Comparison of ENCODE assay signal across 8 cellular contexts in the genomic region with DNA sequence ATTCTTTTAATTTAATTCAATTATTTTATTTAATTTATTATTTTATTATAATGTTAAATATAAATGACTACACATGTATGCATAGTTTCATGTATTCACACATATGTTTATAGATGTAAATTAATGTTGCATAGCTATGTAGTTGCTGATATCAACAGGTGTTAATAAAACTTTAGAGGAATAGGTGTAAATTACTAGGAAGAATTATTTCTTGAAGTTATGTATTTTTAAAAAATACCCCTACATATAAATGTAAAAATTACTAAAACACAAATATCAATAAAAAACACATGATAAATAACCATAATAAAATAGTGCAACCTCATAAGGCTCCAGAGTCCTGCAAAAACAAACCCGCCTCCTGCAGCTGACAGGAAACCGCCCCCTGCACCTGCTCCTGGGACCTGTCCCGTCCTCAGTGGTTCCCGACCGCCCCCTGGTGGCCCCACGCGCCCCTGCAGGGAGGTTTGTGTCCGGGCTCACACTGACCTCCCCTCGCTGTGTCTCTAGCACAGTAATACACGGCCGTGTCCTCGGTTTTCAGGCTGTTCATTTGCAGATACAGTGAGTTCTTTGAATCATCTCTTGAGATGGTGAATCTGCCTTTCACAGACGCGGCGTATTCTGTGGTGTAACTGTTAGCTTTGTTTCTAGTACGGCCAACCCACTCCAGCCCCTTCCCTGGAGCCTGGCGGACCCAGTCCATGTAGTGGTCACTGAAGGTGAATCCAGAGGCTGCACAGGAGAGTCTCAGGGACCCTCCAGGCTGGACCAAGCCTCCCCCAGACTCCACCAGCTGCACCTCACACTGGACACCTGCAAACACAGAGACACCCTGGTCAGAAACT.
DNase-seq lines count a peak whose midpoint lies in the region; ATAC-seq and TF ChIP-seq lines count a peak whose summit lies in the region.

No MANE protein-coding gene starts in this region.

- no peaks in the 10 kb centered on the region for H3K9me3 ChIP-seq in CD8-positive, alpha-beta memory T cell (ENCODE audit: low read length)
- H3K9me3 ChIP-seq in cardiac muscle cell (ENCODE audit: low read depth), result no peaks in the 10 kb centered on the region

- H3K27me3 Mint-ChIP-seq in CD8-positive, alpha-beta memory T cell, result peaks cover 11 to 40% of the 10 kb centered on the region in 2 donors

- H3K4me1 ChIP-seq in CD8-positive, alpha-beta memory T cell (ENCODE audit: insufficient read depth, low read length), result peaks cover 4% of the 10 kb centered on the region
- no peaks in the 10 kb centered on the region for H3K4me1 ChIP-seq in cardiac muscle cell (ENCODE audit: low read depth)

- peak; percentile 53 for ATAC-seq in HG02798 (IDR thresholded peaks at IDR 0.05; ENCODE audit: poor library complexity, unreplicated experiment)
- no peak for ATAC-seq in GM21390 (IDR thresholded peaks at IDR 0.05; ENCODE audit: unreplicated experiment)

- CTCF ChIA-PET in CD8-positive, alpha-beta memory T cell (lab: Charles Lee), result interaction anchor here (0.7 to 2.2 kb wide), 5 partner anchors 9 to 82 kb away, joined by 4 to 10 read pairs (median 7); no protein-coding TSS in a partner anchor

- H3K36me3 ChIP-seq in CD8-positive, alpha-beta memory T cell (ENCODE audit: insufficient read depth, low read length), result no peaks in the 10 kb centered on the region
- no peaks in the 10 kb centered on the region for H3K36me3 ChIP-seq in cardiac muscle cell

- no peak overlapping the region for H3K4me3 ChIP-seq in CD8-positive, alpha-beta memory T cell (ENCODE audit: low read length)
- no peak overlapping the region for H3K4me3 ChIP-seq in cardiac muscle cell

- H3K36me3 Mint-ChIP-seq in CD8-positive, alpha-beta memory T cell, result no peaks in the 10 kb centered on the region

- H3K9me3 Mint-ChIP-seq in CD8-positive, alpha-beta memory T cell, result no peaks in the 10 kb centered on the region

- no peak overlapping the region for H3K4me3 Mint-ChIP-seq in CD8-positive, alpha-beta memory T cell

- H3K4me1 Mint-ChIP-seq in CD8-positive, alpha-beta memory T cell, result peaks cover 6 to 12% (median 11%) of the 10 kb centered on the region in 3 donors

- H3K27ac ChIP-seq in CD8-positive, alpha-beta memory T cell (ENCODE audit: low read depth, low read length), result no peak overlapping the region
- H3K27ac ChIP-seq in cardiac muscle cell, result no peak overlapping the region

- POLR2A ChIA-PET in CD8-positive, alpha-beta memory T cell (lab: Charles Lee), result no interaction called here

- peak; percentile 42 to 75 (median 53) for DNase-seq in CD8-positive, alpha-beta memory T cell
- DNase-seq in NOMO-1 treated with dmso at 0.1 percent for 144 hours (lab: John Stamatoyannopoulos, UW; ENCODE audit: unreplicated experiment) (peak; percentile 19), activated T-cell treated with anti-CD3 and anti-CD28 coated beads for 4 hours (peak; percentile 66), cardiac muscle cell (ENCODE audit: low read depth in 1 of 2, low spot score in 1 of 2) (no peak), SKM-1 treated with dmso at 0.1 percent for 144 hours (lab: John Stamatoyannopoulos, UW; ENCODE audit: unreplicated experiment) (no peak)
- peak; percentile 84 to 87 for DNase-seq in stimulated activated CD4-positive, alpha-beta T cell treated with anti-CD3 and anti-CD28 coated beads, Interleukin-2, amount 100 ng/mL, for 24 hours

- H3K27ac Mint-ChIP-seq in CD8-positive, alpha-beta memory T cell, result no peak overlapping the region

- no peaks in the 10 kb centered on the region for H3K27me3 ChIP-seq in CD8-positive, alpha-beta memory T cell (ENCODE audit: insufficient read depth, low read length, poor library complexity, severe bottlenecking)
- no peaks in the 10 kb centered on the region for H3K27me3 ChIP-seq in cardiac muscle cell

- TF ChIP-seq CTCF in cardiac muscle cell (IDR thresholded peaks at IDR 0.05; ENCODE audit: low read depth, low read length), result peak; percentile 12

Comparison
In these comparisons a context has a peak if more than half of its experiments do, and no peak if none do; other contexts are left out.
1. DNase-seq: peak in CD8-positive, alpha-beta memory T cell (5 of 5), NOMO-1 treated with dmso at 0.1 percent for 144 hours (single experiment), activated T-cell treated with anti-CD3 and anti-CD28 coated beads for 4 hours (single experiment) and stimulated activated CD4-positive, alpha-beta T cell treated with anti-CD3 and anti-CD28 coated beads, Interleukin-2, amount 100 ng/mL, for 24 hours (2 of 2); none in cardiac muscle cell (0 of 2) and SKM-1 treated with dmso at 0.1 percent for 144 hours (single experiment).